11 cellular contexts compared by ENCODE assay signal in genomic region chr10:78605800-78606350, GRCh38.
DNase-seq lines count a peak whose midpoint lies in the region; ATAC-seq and TF ChIP-seq lines count a peak whose summit lies in the region.
"Had no signal": no experiment of that assay in that cellular context is flagged by ENCODE, and none has a peak within 500 bp of the region (broad histone marks: within the 10 kb centered on the region; RNA-seq: fewer than 3 reads in every experiment).

No MANE protein-coding gene starts in this region.

- H3K36me3 ChIP-seq in RWPE2 (ENCODE audit: low read depth) (no peaks in the 10 kb centered on the region), mesenchymal stem cell (ENCODE audit: control insufficient read depth in 1 of 2, insufficient read depth in 2 of 2, low read depth in 1 of 2, low read length in 2 of 2) (no peaks in the 10 kb centered on the region)

- in situ Hi-C loops in G401 (cut with HindIII; ENCODE audit: low sequenced_read_pairs): no loop called here

- no peak overlapping the region for H3K14ac ChIP-seq in mesenchymal stem cell (ENCODE audit: low read length in 2 of 2)

- H3K18ac ChIP-seq in mesenchymal stem cell (ENCODE audit: low read depth in 1 of 2, low read length in 2 of 2): no peak overlapping the region

- no CpG with 5 or more reads among the region's 4 CpGs for WGBS in mesenchymal stem cell

- H3K9ac ChIP-seq in mesenchymal stem cell (ENCODE audit: low read length): no peak overlapping the region

- H3K27ac ChIP-seq in RWPE2 (ENCODE audit: poor library complexity, severe bottlenecking): no peak overlapping the region
- H3K27ac ChIP-seq in foreskin keratinocyte: no peak overlapping the region
- no peak overlapping the region for H3K27ac ChIP-seq in mesenchymal stem cell (ENCODE audit: low read length, poor library complexity, severe bottlenecking)

- H2AFZ ChIP-seq in mesenchymal stem cell (ENCODE audit: low read depth, low read length): no peak overlapping the region

- H3K27me3 ChIP-seq in RWPE2 (ENCODE audit: insufficient read depth, poor library complexity, severe bottlenecking) (no peaks in the 10 kb centered on the region), foreskin keratinocyte (no peaks in the 10 kb centered on the region), mesenchymal stem cell (ENCODE audit: control insufficient read depth in 1 of 2, insufficient read depth in 1 of 2, low read length in 2 of 2) (peaks cover 0 to 3% of the 10 kb centered on the region in 2 experiments)

- no peak overlapping the region for H2BK5ac ChIP-seq in mesenchymal stem cell (ENCODE audit: low read depth, low read length, poor library complexity, severe bottlenecking)

- DNase-seq in AG09309 (ENCODE audit: low read depth) (no peak), HCEC 1CT (peak; percentile 23), RWPE2 (ENCODE audit: low spot score) (no peak), foreskin keratinocyte (peak; percentile 10 to 22), mesenchymal stem cell (no peak), G401 (ENCODE audit: low spot score) (no peak), NCI-H1092 (lab: John Stamatoyannopoulos, UW) (no peak)
- no peak for DNase-seq in activated CD4-positive, CD25-positive, alpha-beta regulatory T cell treated with anti-CD3 and anti-CD28 coated beads, Interleukin-2, amount 50 U/mL, for 72 hours
- DNase-seq: activated B cell treated with CpG ODN at 0.5 μM for 24 hours; activated naive CD4-positive, alpha-beta T cell treated with anti-CD3 and anti-CD28 coated beads for 36 hours; COR-L47 had no signal

- no peak overlapping the region for H2BK12ac ChIP-seq in mesenchymal stem cell (ENCODE audit: low read length in 2 of 2)

- H4K91ac ChIP-seq in mesenchymal stem cell (ENCODE audit: low read length): no peak overlapping the region

- H3K4me3 ChIP-seq in AG09309 (ENCODE audit: control insufficient read depth, low read depth, low read length): no peak overlapping the region
- H3K4me3 ChIP-seq in RWPE2 (ENCODE audit: severe bottlenecking): no peak overlapping the region
- no peak overlapping the region for H3K4me3 ChIP-seq in mesenchymal stem cell (ENCODE audit: insufficient read depth in 1 of 2, low read depth in 1 of 2, low read length in 2 of 2)

- no peak overlapping the region for H2BK15ac ChIP-seq in mesenchymal stem cell (ENCODE audit: low read depth, poor library complexity, severe bottlenecking)

- H3K4me1 ChIP-seq in RWPE2 (ENCODE audit: insufficient read depth, poor library complexity, severe bottlenecking) (no peaks in the 10 kb centered on the region), foreskin keratinocyte (no peaks in the 10 kb centered on the region), mesenchymal stem cell (ENCODE audit: control insufficient read depth, insufficient read depth, low read depth, low read length) (peaks cover 4% of the 10 kb centered on the region)

- peak; percentile 94 for ATAC-seq in RWPE2 (ENCODE audit: low read depth)
- peak; percentile 81 for ATAC-seq in foreskin keratinocyte

- TF ChIP-seq CTCF in AG09309 (IDR thresholded peaks at IDR 0.05; ENCODE audit: control insufficient read depth, insufficient read depth, low read depth, low read length, missing control alignments) (peak; percentile 42), RWPE2 (IDR thresholded peaks at IDR 0.05; ENCODE audit: poor library complexity, severe bottlenecking) (peak; percentile 40), foreskin keratinocyte (conservative IDR thresholded peaks at IDR 0.05) (peak; percentile 55)

- no peak overlapping the region for H3K4me2 ChIP-seq in mesenchymal stem cell (ENCODE audit: low read length, poor library complexity, severe bottlenecking)

- H3K4ac ChIP-seq in mesenchymal stem cell (ENCODE audit: low read depth in 1 of 2, low read length in 2 of 2): no peak overlapping the region

- H2AK5ac ChIP-seq in mesenchymal stem cell (ENCODE audit: low read length, severe bottlenecking): no peak overlapping the region

- H3K9me3 ChIP-seq in RWPE2 (ENCODE audit: severe bottlenecking): peaks cover 3% of the 10 kb centered on the region
- peaks cover 19% of the 10 kb centered on the region for H3K9me3 ChIP-seq in mesenchymal stem cell (ENCODE audit: control insufficient read depth, low read length)

- H2BK120ac ChIP-seq in mesenchymal stem cell (ENCODE audit: low read depth, low read length): no peak overlapping the region

- no peak overlapping the region for H4K8ac ChIP-seq in mesenchymal stem cell (ENCODE audit: low read length)

- no peak overlapping the region for H3K23ac ChIP-seq in mesenchymal stem cell (ENCODE audit: low read length in 2 of 2)

- H3K79me1 ChIP-seq in mesenchymal stem cell (replicated peaks; ENCODE audit: low read length, poor library complexity, severe bottlenecking): no peaks in the 10 kb centered on the region

Comparison
In these comparisons a context has a peak if more than half of its experiments do, and no peak if none do; other contexts are left out.
1. DNase-seq: peak in HCEC 1CT (single experiment) and foreskin keratinocyte (2 of 2); none in AG09309 (single experiment), RWPE2 (single experiment), mesenchymal stem cell (single experiment), activated CD4-positive, CD25-positive, alpha-beta regulatory T cell treated with anti-CD3 and anti-CD28 coated beads, Interleukin-2, amount 50 U/mL, for 72 hours (single experiment), G401 (single experiment) and NCI-H1092 (single experiment).
2. Peak in every context shown above with its lines, with median percentiles within 50 percentile points of each other: CTCF ChIP-seq.